18 cellular contexts compared by ENCODE assay signal in the genomic region with DNA sequence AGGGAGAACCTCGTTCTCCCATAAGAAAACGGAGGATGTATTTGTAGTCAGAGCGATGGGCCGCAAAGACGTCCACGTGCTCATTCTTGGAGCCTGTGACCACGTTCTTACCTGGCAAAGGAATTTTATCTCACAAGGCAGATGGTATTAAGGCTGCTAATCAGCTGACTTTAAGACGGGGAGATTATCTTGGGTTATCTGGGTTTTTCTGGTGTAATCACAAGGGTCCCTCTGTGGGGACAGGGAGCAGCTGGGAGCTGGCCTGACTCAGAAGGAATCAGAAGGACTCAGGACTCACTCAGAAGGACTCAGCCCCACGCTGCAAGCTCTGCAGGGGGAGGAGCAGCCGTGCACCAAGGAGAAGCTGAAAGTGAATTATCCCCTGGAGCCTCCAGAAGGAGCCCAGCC. TPM values are rescaled to one million over a fixed set of nuclear protein-coding genes. Genes with fewer than 3 reads are reported as not detected.
DNase-seq lines count a peak whose midpoint lies in the region; ATAC-seq and TF ChIP-seq lines count a peak whose summit lies in the region.
"Had no signal": no experiment of that assay in that cellular context is flagged by ENCODE, and none has a peak within 500 bp of the region (broad histone marks: within the 10 kb centered on the region; RNA-seq: fewer than 3 reads in every experiment).

No MANE protein-coding gene starts in this region.

- peak overlapping the region in 1 of 2 donors; percentile 80 for H3K27ac Mint-ChIP-seq in stimulated activated naive CD8-positive, alpha-beta T cell treated with anti-CD3 and anti-CD28 coated beads, Interleukin-15, amount 100 ng/mL, for 72 hours

- H4K8ac ChIP-seq in trophoblast cell (ENCODE audit: low read depth, low read length): no peak overlapping the region

- no peak overlapping the region for H3K4me3 Mint-ChIP-seq in stimulated activated naive CD8-positive, alpha-beta T cell treated with anti-CD3 and anti-CD28 coated beads, Interleukin-15, amount 100 ng/mL, for 72 hours

- no peak overlapping the region for H3K14ac ChIP-seq in trophoblast cell (ENCODE audit: low read length)

- no peak overlapping the region for H2BK5ac ChIP-seq in trophoblast cell (ENCODE audit: low read depth, low read length, poor library complexity)

- H3K9me3 Mint-ChIP-seq in stimulated activated naive CD8-positive, alpha-beta T cell treated with anti-CD3 and anti-CD28 coated beads, Interleukin-15, amount 100 ng/mL, for 72 hours: no peaks in the 10 kb centered on the region

- TF ChIP-seq CTCF in left ventricle myocardium inferior (IDR thresholded peaks at IDR 0.05; ENCODE audit: borderline replicate concordance): no peak
- TF ChIP-seq CTCF in HEK293 (tag by site-specific recombination; IDR thresholded peaks at IDR 0.05): no peak
- TF ChIP-seq CTCF in WERI-Rb-1 (IDR thresholded peaks at IDR 0.05; ENCODE audit: low read depth, low read length): no peak
- TF ChIP-seq CTCF in SK-N-SH (IDR thresholded peaks at IDR 0.05): no peak

- POLR2A ChIA-PET in HEK293 (lab: Yijun Ruan, JAX) (interaction anchor here (0.6 kb wide), 1 partner anchor 15 kb away, joined by 3 read pairs; no protein-coding TSS in a partner anchor), SK-N-SH (lab: Yijun Ruan, JAX) (no interaction called here)

- no peaks in the 10 kb centered on the region for H4K20me1 ChIP-seq in SK-N-SH (ENCODE audit: insufficient read depth)

- CTCF ChIA-PET in HEK293 (lab: Yijun Ruan, JAX): interaction anchor here (0.9 kb wide), 1 partner anchor 26 kb away, joined by 3 read pairs; no protein-coding TSS in a partner anchor
- CTCF ChIA-PET in SK-N-SH (lab: Yijun Ruan, JAX): interaction anchor here (0.9 kb wide), 1 partner anchor 26 kb away, joined by 3 read pairs; no protein-coding TSS in a partner anchor

- H2AFZ ChIP-seq in trophoblast cell (ENCODE audit: insufficient read depth, low read length, poor library complexity): no peak overlapping the region
- H2AFZ ChIP-seq in SK-N-SH (ENCODE audit: low read depth): no peak overlapping the region

- peaks cover 6% of the 10 kb centered on the region for H3K79me1 ChIP-seq in trophoblast cell (ENCODE audit: low read length)

- H2BK12ac ChIP-seq in trophoblast cell (ENCODE audit: low read length): no peak overlapping the region

- H3F3A ChIP-seq in SK-N-SH (replicated peaks; ENCODE audit: insufficient read depth): no peaks in the 10 kb centered on the region

- no peak overlapping the region for H3K4me3 ChIP-seq in right cardiac atrium (ENCODE audit: low read length)
- H3K4me3 ChIP-seq in left ventricle myocardium inferior: no peak overlapping the region
- H3K4me3 ChIP-seq in HEK293 (ENCODE audit: low read depth, low read length): no peak overlapping the region
- H3K4me3 ChIP-seq in WERI-Rb-1 (ENCODE audit: low read depth, low read length): no peak overlapping the region
- no peak overlapping the region for H3K4me3 ChIP-seq in trophoblast cell (ENCODE audit: low read depth, low read length)
- no peak overlapping the region for H3K4me3 ChIP-seq in SK-N-SH (ENCODE audit: low read depth in 2 of 2, low read length in 1 of 2)

- DNase-seq in right cardiac atrium (peak in 2 of 3 donors; percentile 5 to 23), left ventricle myocardium inferior (no peak), WERI-Rb-1 (peak; percentile 91), trophoblast cell (peak; percentile 60 to 74), NCI-H2029 treated with DMSO at 0.1 percent for 48 hours (lab: John Stamatoyannopoulos, UW) (no peak), SK-N-SH (no peak)
- no peak for DNase-seq in stimulated activated naive CD8-positive, alpha-beta T cell treated with anti-CD3 and anti-CD28 coated beads, Interleukin-15, amount 100 ng/mL, for 72 hours
- DNase-seq: DMS153, EL, KBM-7, NCI-H1092 treated with DMSO at 0.1 percent for 48 hours, NCI-H1694, NCI-H345, NCI-H526 treated with DMSO at 0.1 percent for 48 hours, SHP77 treated with DMSO at 0.1 percent for 48 hours had no signal

- TF ChIP-seq EP300 in SK-N-SH (IDR thresholded peaks at IDR 0.05; ENCODE audit: borderline replicate concordance in 1 of 2, low read depth in 1 of 2, low read length in 1 of 2): no peak

- no peak overlapping the region for H4K12ac ChIP-seq in trophoblast cell (ENCODE audit: low read depth, low read length)

- TF ChIP-seq RAD21 in SK-N-SH (IDR thresholded peaks at IDR 0.05; ENCODE audit: low read length): no peak

- 62% methylated on average over 10 of the region's 10 CpGs for WGBS in right cardiac atrium
- no CpG with 5 or more reads among the region's 10 CpGs for WGBS in trophoblast cell (ENCODE audit: extremely low coverage, insufficient coverage, insufficient read length)
- whole genome bisulfite sequencing in SK-N-SH (ENCODE audit: low lambda C conversion rate): 69% methylated on average over 9 of the region's 10 CpGs

- H3K27ac ChIP-seq in right cardiac atrium (ENCODE audit: low read length) (no peak overlapping the region), left ventricle myocardium inferior (replicated peaks) (no peak overlapping the region), HEK293 (ENCODE audit: extremely low read depth, low read depth, low read length) (no peak overlapping the region), WERI-Rb-1 (no peak overlapping the region), trophoblast cell (ENCODE audit: low read depth, low read length) (no peak overlapping the region), SK-N-SH (ENCODE audit: low read depth in 2 of 2, low read length in 1 of 2) (no peak overlapping the region)

- H3K27me3 Mint-ChIP-seq in stimulated activated naive CD8-positive, alpha-beta T cell treated with anti-CD3 and anti-CD28 coated beads, Interleukin-15, amount 100 ng/mL, for 72 hours: no peaks in the 10 kb centered on the region

- no peak overlapping the region for H2BK120ac ChIP-seq in trophoblast cell (ENCODE audit: insufficient read depth, low read length, poor library complexity)

- intact Hi-C loops in right cardiac atrium (cut with DNase I) (loop anchor here in 1 of 4 donors (10.0 kb wide), 1 partner anchor 863 kb away; no protein-coding TSS in a partner anchor), left ventricle myocardium inferior (cut with micrococcal nuclease) (no loop called here)

- no peak overlapping the region for H3K23ac ChIP-seq in trophoblast cell (ENCODE audit: low read length)

- no peak overlapping the region for H3K4me2 ChIP-seq in trophoblast cell (ENCODE audit: low read length)
- H3K4me2 ChIP-seq in SK-N-SH: no peak overlapping the region

- H3K9me3 ChIP-seq in right cardiac atrium (ENCODE audit: control insufficient read depth, low read length) (no peaks in the 10 kb centered on the region), left ventricle myocardium inferior (replicated peaks) (no peaks in the 10 kb centered on the region), HEK293 (ENCODE audit: control insufficient read depth, insufficient read depth, low read depth, low read length) (no peaks in the 10 kb centered on the region), WERI-Rb-1 (ENCODE audit: severe bottlenecking) (peaks cover 2% of the 10 kb centered on the region), trophoblast cell (ENCODE audit: insufficient read depth, low read depth, low read length) (peaks cover 4% of the 10 kb centered on the region), SK-N-SH (no peaks in the 10 kb centered on the region)

- H3K27me3 ChIP-seq in right cardiac atrium (ENCODE audit: control insufficient read depth, insufficient read depth) (no peaks in the 10 kb centered on the region), left ventricle myocardium inferior (ENCODE audit: low read depth) (peaks cover 82% of the 10 kb centered on the region), WERI-Rb-1 (ENCODE audit: insufficient read depth, low read depth, severe bottlenecking) (peaks cover 14% of the 10 kb centered on the region), trophoblast cell (ENCODE audit: insufficient read depth, low read length) (no peaks in the 10 kb centered on the region), SK-N-SH (ENCODE audit: insufficient read depth) (peaks cover 13% of the 10 kb centered on the region)

- H3K9ac ChIP-seq in trophoblast cell (ENCODE audit: low read length): no peak overlapping the region
- no peak overlapping the region for H3K9ac ChIP-seq in SK-N-SH

- no peaks in the 10 kb centered on the region for H3K4me1 Mint-ChIP-seq in stimulated activated naive CD8-positive, alpha-beta T cell treated with anti-CD3 and anti-CD28 coated beads, Interleukin-15, amount 100 ng/mL, for 72 hours

- H3K9me2 ChIP-seq in SK-N-SH: no peaks in the 10 kb centered on the region

- H2AK5ac ChIP-seq in trophoblast cell (ENCODE audit: low read length): no peak overlapping the region

- H3K79me2 ChIP-seq in trophoblast cell (ENCODE audit: control insufficient read depth, insufficient read depth, low read length, poor library complexity) (no peaks in the 10 kb centered on the region), SK-N-SH (ENCODE audit: insufficient read depth) (no peaks in the 10 kb centered on the region)

- no peak overlapping the region for H3K18ac ChIP-seq in trophoblast cell (ENCODE audit: low read length)

- H4K91ac ChIP-seq in trophoblast cell (ENCODE audit: low read depth, low read length): no peak overlapping the region

- H3K36me3 ChIP-seq in left ventricle myocardium inferior (no peaks in the 10 kb centered on the region), HEK293 (ENCODE audit: control insufficient read depth in 2 of 2, insufficient read depth in 1 of 2, low read length in 2 of 2) (no peaks in the 10 kb centered on the region), WERI-Rb-1 (no peaks in the 10 kb centered on the region), trophoblast cell (ENCODE audit: control insufficient read depth in 1 of 2, insufficient read depth in 2 of 2, low read length in 2 of 2) (no peaks in the 10 kb centered on the region), SK-N-SH (replicated peaks in 1 of 2; ENCODE audit: control insufficient read depth in 1 of 2, insufficient read depth in 2 of 2, low read length in 1 of 2) (no peaks in the 10 kb centered on the region)

- no peak overlapping the region for H3K4ac ChIP-seq in trophoblast cell (ENCODE audit: low read depth, low read length)

- ATAC-seq in right cardiac atrium: no peak
- no peak for ATAC-seq in stimulated activated naive CD8-positive, alpha-beta T cell treated with anti-CD3 and anti-CD28 coated beads, Interleukin-15, amount 100 ng/mL, for 72 hours
- ATAC-seq: HCT116 had no signal

- H3K4me1 ChIP-seq in right cardiac atrium (ENCODE audit: control insufficient read depth, insufficient read depth, low read length) (no peaks in the 10 kb centered on the region), left ventricle myocardium inferior (peaks cover 7% of the 10 kb centered on the region), HEK293 (ENCODE audit: control insufficient read depth, insufficient read depth, low read length) (no peaks in the 10 kb centered on the region), trophoblast cell (ENCODE audit: control insufficient read depth in 1 of 2, insufficient read depth in 2 of 2, low read length in 2 of 2) (peaks cover 10 to 19% of the 10 kb centered on the region in 2 experiments), SK-N-SH (ENCODE audit: control insufficient read depth in 1 of 2, insufficient read depth in 2 of 2, low read depth in 1 of 2, low read length in 1 of 2) (peaks cover 0 to 7% of the 10 kb centered on the region in 2 experiments; a peak in 1 of 4 replicates)

RNA-seq across cellular contexts. Expression of a gene that starts 7.5 kb away (rescaled TPM):
- total RNA-seq in right cardiac atrium (10 to 100 TPM; 28.6 to 42.4 (median 35.1) TPM), left ventricle myocardium inferior (34.9 TPM)
- polyA plus RNA-seq in right cardiac atrium (61.8 TPM), SK-N-SH (2012; rRNA removed) (22.4 and 32.5 TPM in 2 replicates)
- polyA plus RNA-seq in trophoblast cell (2013): 49.3 and 51.6 TPM in 2 replicates
- polyA plus RNA-seq in SK-N-SH (2012; cell fraction: cytosol; rRNA removed): 12.3 and 16.4 TPM in 2 replicates
- 45.1 and 92.0 TPM in 2 replicates for polyA plus RNA-seq in SK-N-SH (2012; cell fraction: nucleus; rRNA removed)

RNA-seq across cellular contexts. Expression of a gene that starts 19.6 kb away (rescaled TPM):
- total RNA-seq in right cardiac atrium (under 1 TPM; 0.14 to 0.46 (median 0.20) TPM), left ventricle myocardium inferior (0.11 TPM)
- polyA plus RNA-seq in right cardiac atrium (0.20 TPM), SK-N-SH (2012; rRNA removed) (0.06 and 0.12 TPM in 2 replicates)
- polyA plus RNA-seq in trophoblast cell (2013): 16.3 and 16.5 TPM in 2 replicates
- polyA plus RNA-seq in SK-N-SH (2012; cell fraction: cytosol; rRNA removed): 0.03 TPM in 2 replicates
- 1.0 TPM in 2 replicates for polyA plus RNA-seq in SK-N-SH (2012; cell fraction: nucleus; rRNA removed)
- polyA plus RNA-seq: BJ had no signal

RNA-seq across cellular contexts. Expression of a gene that starts 27.8 kb away (rescaled TPM):
- 10 to 100 TPM; 30.2 to 33.3 (median 30.9) TPM for total RNA-seq in right cardiac atrium
- polyA plus RNA-seq in right cardiac atrium: 30.7 TPM
- total RNA-seq in left ventricle myocardium inferior: 30.2 TPM
- 27.0 and 28.6 TPM in 2 replicates for polyA plus RNA-seq in trophoblast cell (2013)
- polyA plus RNA-seq in SK-N-SH (2012; rRNA removed): 25.6 and 28.6 TPM in 2 replicates
- 10.9 and 14.9 TPM in 2 replicates for polyA plus RNA-seq in SK-N-SH (2012; cell fraction: cytosol; rRNA removed)
- polyA plus RNA-seq in SK-N-SH (2012; cell fraction: nucleus; rRNA removed): 130 and 148 TPM in 2 replicates

RNA-seq across cellular contexts. Expression of a gene that starts 28.2 kb away (rescaled TPM):
- total RNA-seq in right cardiac atrium: under 1 TPM; 0.26 to 0.88 (median 0.63) TPM
- polyA plus RNA-seq in right cardiac atrium: 0.36 TPM
- 0.52 TPM for total RNA-seq in left ventricle myocardium inferior
- 44.7 and 45.2 TPM in 2 replicates for polyA plus RNA-seq in trophoblast cell (2013)
- polyA plus RNA-seq in SK-N-SH (2012; rRNA removed): 1.4 and 2.4 TPM in 2 replicates
- polyA plus RNA-seq in SK-N-SH (2012; cell fraction: cytosol; rRNA removed): 0.59 and 0.98 TPM in 2 replicates
- polyA plus RNA-seq in SK-N-SH (2012; cell fraction: nucleus; rRNA removed): 4.2 and 5.2 TPM in 2 replicates

RNA-seq across cellular contexts. Expression of a gene that starts 53.0 kb away (rescaled TPM):
- total RNA-seq in right cardiac atrium (1 to 10 TPM; 1.0 to 1.6 (median 1.3) TPM), left ventricle myocardium inferior (1.5 TPM)
- polyA plus RNA-seq in right cardiac atrium (2.5 TPM), SK-N-SH (2012; rRNA removed) (58.6 and 66.7 TPM in 2 replicates)
- polyA plus RNA-seq in trophoblast cell (2013): 18.4 and 19.5 TPM in 2 replicates
- 18.8 and 31.2 TPM in 2 replicates for polyA plus RNA-seq in SK-N-SH (2012; cell fraction: cytosol; rRNA removed)
- 380 and 563 TPM in 2 replicates for polyA plus RNA-seq in SK-N-SH (2012; cell fraction: nucleus; rRNA removed)

Comparison
In these comparisons a context has a peak if more than half of its experiments do, and no peak if none do; other contexts are left out.
1. DNase-seq: peak in right cardiac atrium (2 of 3), WERI-Rb-1 (single experiment) and trophoblast cell (2 of 2); none in left ventricle myocardium inferior (single experiment), stimulated activated naive CD8-positive, alpha-beta T cell treated with anti-CD3 and anti-CD28 coated beads, Interleukin-15, amount 100 ng/mL, for 72 hours (0 of 2), NCI-H2029 treated with DMSO at 0.1 percent for 48 hours (single experiment) and SK-N-SH (single experiment).